27 cellular contexts compared by ENCODE assay signal in the genomic region with DNA sequence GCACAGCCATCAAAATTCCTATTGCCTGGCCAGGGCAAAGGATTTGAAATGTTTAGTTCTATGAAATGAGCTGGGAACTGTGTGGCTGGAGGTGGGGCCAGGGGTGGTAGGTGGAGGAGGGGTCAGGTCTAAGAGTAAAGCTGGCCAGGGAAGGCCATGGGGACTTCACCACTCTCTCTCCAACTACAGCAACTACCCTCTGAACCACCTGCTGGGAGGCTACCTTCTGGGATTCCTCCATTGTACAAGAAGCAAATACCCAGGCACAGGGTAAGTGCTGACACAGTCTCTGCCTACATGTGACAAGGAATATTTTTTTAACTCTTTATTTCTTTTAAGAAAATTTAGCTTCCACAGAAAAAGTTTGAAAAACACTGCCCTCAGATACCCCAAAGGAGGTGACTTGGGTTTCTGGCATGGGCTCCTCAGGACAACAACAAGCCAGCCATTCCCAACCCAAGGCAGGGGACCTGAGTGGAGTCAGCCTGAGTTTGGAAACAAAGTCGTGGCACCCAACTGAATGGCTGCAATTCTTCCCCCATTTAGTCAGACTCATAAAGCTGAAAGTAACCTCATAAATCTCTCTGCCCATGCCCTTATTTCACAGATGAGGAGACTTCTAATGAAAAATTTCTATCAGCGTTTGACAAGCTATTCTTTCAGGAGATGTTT.
DNase-seq lines count a peak whose midpoint lies in the region; ATAC-seq, FAIRE-seq and TF ChIP-seq lines count a peak whose summit lies in the region.
"Had no signal": no experiment of that assay in that cellular context is flagged by ENCODE, and none has a peak within 500 bp of the region (broad histone marks: within the 10 kb centered on the region; RNA-seq: fewer than 3 reads in every experiment).

No MANE protein-coding gene starts in this region.

- H2AFZ ChIP-seq in ACC112 (ENCODE audit: low read length, unreplicated experiment), result no peak overlapping the region

- H3K4me1 ChIP-seq in ACC112 (ENCODE audit: control insufficient read depth, insufficient read depth, low read length, unreplicated experiment) (peaks cover 16% of the 10 kb centered on the region), kidney (ENCODE audit: control insufficient read depth in 1 of 2, insufficient read depth in 1 of 2, low read depth in 1 of 2, low read length in 2 of 2) (no peaks in the 10 kb centered on the region)

- H3K36me3 Mint-ChIP-seq in activated CD4-positive, alpha-beta memory T cell treated with anti-CD3 and anti-CD28 coated beads for 36 hours, result peaks cover 39% of the 10 kb centered on the region
- H3K36me3 Mint-ChIP-seq: CD8-positive, alpha-beta T cell had no signal

- no peaks in the 10 kb centered on the region for H3K9me3 ChIP-seq in kidney (ENCODE audit: control insufficient read depth in 1 of 2, low read length in 2 of 2)
- H3K9me3 ChIP-seq: neutrophil had no signal

- H3K36me3 ChIP-seq in ACC112 (ENCODE audit: insufficient read depth, low read length) (0 out of 2 replicates have a peak, but pooled peaks cover 4% of the 10 kb centered on the region), kidney (ENCODE audit: control insufficient read depth in 1 of 2, insufficient read depth in 2 of 2, low read length in 2 of 2) (no peaks in the 10 kb centered on the region)
- H3K36me3 ChIP-seq: cardiac muscle cell, neutrophil had no signal

- intact Hi-C loops in activated CD4-positive, alpha-beta memory T cell treated with anti-CD3 and anti-CD28 coated beads for 36 hours (cut with micrococcal nuclease), result no loop called here
- intact Hi-C loops in kidney (cut with DNase I), result no loop called here

- ATAC-seq in HG02852 (IDR thresholded peaks at IDR 0.05; ENCODE audit: unreplicated experiment) (peak; percentile 24), HG03108 (IDR thresholded peaks at IDR 0.05; ENCODE audit: unreplicated experiment) (no peak)
- ATAC-seq: CD8-positive, alpha-beta T cell had no signal

- no peaks in the 10 kb centered on the region for H3K27me3 Mint-ChIP-seq in activated CD4-positive, alpha-beta memory T cell treated with anti-CD3 and anti-CD28 coated beads for 36 hours

- no peak for TF ChIP-seq CTCF in kidney (IDR thresholded peaks at IDR 0.05; ENCODE audit: borderline replicate concordance, extremely low read depth, insufficient read depth)

- H3K79me2 ChIP-seq in ACC112 (ENCODE audit: control insufficient read depth, insufficient read depth, low read length, unreplicated experiment), result peaks cover 68% of the 10 kb centered on the region

- no peak for DNase-seq in GM18507 (ENCODE audit: extremely low spot score, insufficient read length, low read depth)
- DNase-seq in activated CD4-positive, alpha-beta memory T cell treated with anti-CD3 and anti-CD28 coated beads for 36 hours, result no peak
- DNase-seq in NCI-H774 (lab: John Stamatoyannopoulos, UW), result no peak
- DNase-seq in kidney, result no peak
- no peak for DNase-seq in putamen (ENCODE audit: low spot score)
- DNase-seq: activated effector memory CD4-positive, alpha-beta T cell treated with Interleukin-2 at 50 U/mL for 16 hours; CD8-positive, alpha-beta T cell; dorsolateral prefrontal cortex; foreskin melanocyte; H9; hippocampal formation; Karpas-422; NCI-H1092 treated with DMSO at 0.1 percent for 48 hours; NCI-H2081; NCI-H446 treated with DMSO at 0.1 percent for 48 hours; NK-92 treated with Interleukin-12 subunit alpha and Interleukin-12 subunit beta, amount 100 ng/mL, for 24 hours; retina; stimulated activated CD8-positive, alpha-beta memory T cell treated with anti-CD3 and anti-CD28 coated beads, Interleukin-4, amount 100 ng/mL, for 48 hours; substantia nigra; SW 1271 had no signal

- POLR2A ChIA-PET in activated CD4-positive, alpha-beta memory T cell treated with anti-CD3 and anti-CD28 coated beads for 36 hours (lab: Charles Lee), result interaction anchor here (0.8 to 1.6 kb wide), 2 partner anchors 25 to 28 kb away, joined by 3 to 9 read pairs; no protein-coding TSS in a partner anchor

- CTCF ChIA-PET in activated CD4-positive, alpha-beta memory T cell treated with anti-CD3 and anti-CD28 coated beads for 36 hours (lab: Charles Lee), result interaction anchor here (0.6 kb wide), 1 partner anchor 472 kb away, joined by 3 read pairs; no protein-coding TSS in a partner anchor

- 0 out of 2 replicates have a peak overlapping the region, but pooled peaks have one; percentile 29 for H3K27ac ChIP-seq in ACC112 (ENCODE audit: low read depth, low read length)
- H3K27ac ChIP-seq in kidney (ENCODE audit: low read depth in 2 of 2, low read length in 2 of 2), result no peak overlapping the region
- H3K27ac ChIP-seq: cardiac muscle cell, dorsolateral prefrontal cortex, neutrophil had no signal

- H3K4me3 ChIP-seq in ACC112 (ENCODE audit: low read depth, low read length), result no peak overlapping the region
- no peak overlapping the region for H3K4me3 ChIP-seq in kidney (ENCODE audit: low read length in 2 of 2)
- H3K4me3 ChIP-seq: cardiac muscle cell, dorsolateral prefrontal cortex, lung had no signal

- peak; percentile 77 for FAIRE-seq in GM18507 (lab: Jason Lieb, UNC)
- no peak for FAIRE-seq in kidney (lab: Jason Lieb, UNC)
- FAIRE-seq: islet of Langerhans had no signal

- H3K9ac ChIP-seq in kidney (ENCODE audit: low read length in 2 of 2), result no peak overlapping the region

- H3K27me3 ChIP-seq in ACC112 (ENCODE audit: insufficient read depth, low read length), result no peaks in the 10 kb centered on the region
- H3K27me3 ChIP-seq: cardiac muscle cell, neutrophil had no signal

- peaks cover 79% of the 10 kb centered on the region for H3K4me1 Mint-ChIP-seq in activated CD4-positive, alpha-beta memory T cell treated with anti-CD3 and anti-CD28 coated beads for 36 hours (ENCODE audit: low read depth)

- H3K9me3 Mint-ChIP-seq in activated CD4-positive, alpha-beta memory T cell treated with anti-CD3 and anti-CD28 coated beads for 36 hours, result no peaks in the 10 kb centered on the region
- H3K9me3 Mint-ChIP-seq: CD8-positive, alpha-beta T cell had no signal

- peak overlapping the region; percentile 54 for H3K27ac Mint-ChIP-seq in activated CD4-positive, alpha-beta memory T cell treated with anti-CD3 and anti-CD28 coated beads for 36 hours
- H3K27ac Mint-ChIP-seq: CD8-positive, alpha-beta T cell had no signal

- no peak overlapping the region for H3K4me3 Mint-ChIP-seq in activated CD4-positive, alpha-beta memory T cell treated with anti-CD3 and anti-CD28 coated beads for 36 hours
- H3K4me3 Mint-ChIP-seq: CD8-positive, alpha-beta T cell; H9 had no signal
